In the genomic region with DNA sequence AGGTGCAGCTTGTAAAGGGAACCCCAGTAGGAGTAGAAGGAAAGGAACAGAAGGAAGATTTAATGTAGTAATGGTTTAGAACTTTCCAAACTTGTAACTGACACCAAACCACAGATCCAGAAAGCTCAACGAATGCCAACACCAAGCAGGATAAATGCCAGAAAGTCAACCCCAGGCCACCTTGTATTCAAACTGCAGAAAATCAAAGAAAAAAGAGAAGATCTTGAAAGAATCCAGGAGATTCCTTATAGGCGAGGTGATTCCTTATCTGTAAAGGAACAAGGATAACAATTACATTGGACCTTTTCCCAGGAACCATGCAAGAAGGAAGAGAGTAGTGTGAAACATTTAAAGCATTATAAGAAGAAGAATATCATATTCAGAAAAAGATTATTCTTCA, we compare ENCODE assay signal across 23 cellular contexts.
"Had no signal": no experiment of that assay in that cellular context is flagged by ENCODE, and none has a peak within 500 bp of the region (broad histone marks: within the 10 kb centered on the region; RNA-seq: fewer than 3 reads in every experiment).

No MANE protein-coding gene starts in this region.

- H3K4me3 ChIP-seq: colonic mucosa, esophagus muscularis mucosa, gastrocnemius medialis, lower lobe of right lung, ovary, psoas muscle, suprapubic skin, transverse colon, upper lobe of right lung, uterus had no signal

- DNase-seq: colonic mucosa; dermis blood vessel endothelial cell; effector memory CD4-positive, alpha-beta T cell; foreskin fibroblast; nephron progenitor cell; nucleus accumbens; small intestine; stimulated activated CD4-positive, alpha-beta T cell treated with anti-CD3 and anti-CD28 coated beads, Interleukin-15, amount 100 ng/mL, for 24 hours; stimulated activated CD4-positive, alpha-beta T cell treated with anti-CD3 and anti-CD28 coated beads, Interleukin-2, amount 100 ng/mL, for 48 hours; stimulated activated naive CD4-positive, alpha-beta T cell; stimulated activated naive CD8-positive, alpha-beta T cell treated with anti-CD3 and anti-CD28 coated beads, Interleukin-15, amount 100 ng/mL, for 72 hours; transverse colon; uterus had no signal

- H3K9me3 ChIP-seq: colonic mucosa, gastrocnemius medialis, ovary, psoas muscle, suprapubic skin, transverse colon, upper lobe of right lung, uterus had no signal

- ATAC-seq: gastrocnemius medialis; left ventricle myocardium superior; lower lobe of right lung; naive thymus-derived CD8-positive, alpha-beta T cell; psoas muscle; right cardiac atrium; stimulated activated naive CD8-positive, alpha-beta T cell treated with anti-CD3 and anti-CD28 coated beads, Interleukin-15, amount 100 ng/mL, for 72 hours; upper lobe of right lung had no signal

- H3K27ac ChIP-seq: colonic mucosa, esophagus muscularis mucosa, gastrocnemius medialis, lower lobe of right lung, ovary, psoas muscle, suprapubic skin, transverse colon, upper lobe of right lung, uterus had no signal

- H3K4me1 ChIP-seq: colonic mucosa, gastrocnemius medialis, lower lobe of right lung, psoas muscle, suprapubic skin, transverse colon, upper lobe of right lung, uterus had no signal

- H3K27me3 ChIP-seq: colonic mucosa, esophagus muscularis mucosa, gastrocnemius medialis, ovary, suprapubic skin, transverse colon, upper lobe of right lung, uterus had no signal

- H3K36me3 ChIP-seq: colonic mucosa, ovary, uterus had no signal
